Comparison of ENCODE assay signal across 13 cellular contexts in genomic region chr22:29587938-29588699, GRCh38. TPM values are rescaled to one million over a fixed set of nuclear protein-coding genes. Genes with fewer than 3 reads are reported as not detected.
DNase-seq lines count a peak whose midpoint lies in the region; ATAC-seq and TF ChIP-seq lines count a peak whose summit lies in the region.
"Had no signal": no experiment of that assay in that cellular context is flagged by ENCODE, and none has a peak within 500 bp of the region (broad histone marks: within the 10 kb centered on the region; RNA-seq: fewer than 3 reads in every experiment).

No MANE protein-coding gene starts in this region.

- no peaks in the 10 kb centered on the region for H3K9me3 ChIP-seq in tibial artery
- H3K9me3 ChIP-seq: mucosa of descending colon had no signal

- H3K36me3 ChIP-seq in tibial artery, result no peaks in the 10 kb centered on the region

- TF ChIP-seq CTCF in epithelial cell of esophagus (IDR thresholded peaks at IDR 0.05; ENCODE audit: insufficient read depth, low read depth, low read length, missing control alignments) (no peak), tibial artery (IDR thresholded peaks at IDR 0.05) (no peak)

- intact Hi-C loops in posterior vena cava (cut with DNase I), result no loop called here
- intact Hi-C loops in tibial artery (cut with DNase I; ENCODE audit: low total_unique reads), result no loop called here

- H3K4me3 ChIP-seq in epithelial cell of esophagus (ENCODE audit: low read length), result no peak overlapping the region
- H3K4me3 ChIP-seq in tibial artery, result no peak overlapping the region
- H3K4me3 ChIP-seq: mucosa of descending colon, skin epidermis had no signal

- H3K4me1 ChIP-seq in tibial artery, result no peaks in the 10 kb centered on the region

- ATAC-seq in HG02763 (IDR thresholded peaks at IDR 0.05; ENCODE audit: unreplicated experiment), result no peak
- ATAC-seq: mucosa of descending colon had no signal

- DNase-seq in ELR (ENCODE audit: low read depth) (peak; percentile 91), RKO (ENCODE audit: low spot score) (peak; percentile 55), epithelial cell of esophagus (ENCODE audit: low read depth) (peak; percentile 93), posterior vena cava (ENCODE audit: low spot score) (peak; percentile 86), NOMO-1 (lab: John Stamatoyannopoulos, UW; ENCODE audit: unreplicated experiment in 2 of 2) (no peak), mesenteric fat pad (ENCODE audit: low spot score) (no peak), tibial artery (no peak)
- DNase-seq: aorta, head of caudate nucleus, mucosa of descending colon, NCI-H2171 had no signal

- H3K27me3 ChIP-seq in tibial artery, result no peaks in the 10 kb centered on the region

- no peak overlapping the region for H3K27ac ChIP-seq in tibial artery

RNA-seq across cellular contexts. Expression of gene NIPSNAP1, which starts 7.2 kb away (rescaled TPM):
- total RNA-seq in posterior vena cava, result 10 to 100 TPM in 1 of 2 donors, 1 to 10 TPM in 1; 8.9 to 14.9 TPM
- 7.9 TPM for total RNA-seq in mesenteric fat pad

RNA-seq across cellular contexts. Expression of gene NF2, which starts 15.3 kb away (rescaled TPM):
- 10 to 100 TPM; 36.8 to 37.0 TPM for total RNA-seq in posterior vena cava
- 34.1 TPM for total RNA-seq in mesenteric fat pad

RNA-seq across cellular contexts. Expression of gene THOC5, which starts 34.6 kb away (rescaled TPM):
- total RNA-seq in posterior vena cava, result 10 to 100 TPM; 33.9 to 35.7 TPM
- 33.3 TPM for total RNA-seq in mesenteric fat pad

Comparison
In these comparisons a context has a peak if more than half of its experiments do, and no peak if none do; other contexts are left out.
1. DNase-seq: peak in ELR (single experiment), RKO (single experiment), epithelial cell of esophagus (single experiment) and posterior vena cava (single experiment); none in NOMO-1 (0 of 2), mesenteric fat pad (single experiment) and tibial artery (0 of 2).